Comparison of ENCODE assay signal across 14 cellular contexts in the genomic region with DNA sequence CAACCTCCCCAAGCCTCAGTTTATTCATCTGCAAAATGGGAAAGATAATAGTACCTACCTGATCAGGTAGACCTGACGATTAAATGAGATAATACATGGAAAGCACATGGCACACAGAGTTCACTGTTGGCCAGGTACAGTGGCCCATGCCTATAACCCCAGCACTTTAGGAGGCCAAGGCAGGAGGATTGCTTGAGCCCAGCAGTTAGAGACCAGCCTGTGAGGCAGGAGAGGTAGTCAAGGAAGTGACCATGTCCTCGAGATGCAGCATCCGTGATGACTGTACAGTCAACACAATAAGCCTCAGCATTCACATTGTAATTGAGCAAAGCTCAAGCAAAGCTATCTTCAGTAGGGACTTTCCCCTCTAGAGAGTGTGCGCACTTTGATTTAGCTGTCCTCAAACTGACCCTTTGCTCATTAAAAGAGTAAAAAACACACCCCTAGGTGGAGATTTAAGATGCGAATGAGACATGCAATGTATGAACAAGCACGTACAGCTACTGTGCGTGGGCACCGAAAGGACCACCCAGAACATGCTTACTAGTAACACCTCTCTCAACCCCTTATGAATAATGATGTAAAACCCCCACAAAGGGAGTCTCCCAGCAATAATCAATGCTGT. TPM values are rescaled to one million over a fixed set of nuclear protein-coding genes. Genes with fewer than 3 reads are reported as not detected.
DNase-seq lines count a peak whose midpoint lies in the region; ATAC-seq, FAIRE-seq and TF ChIP-seq lines count a peak whose summit lies in the region.
"Had no signal": no experiment of that assay in that cellular context is flagged by ENCODE, and none has a peak within 500 bp of the region (broad histone marks: within the 10 kb centered on the region; RNA-seq: fewer than 3 reads in every experiment).

No MANE protein-coding gene starts in this region.

- peak; percentile 89 for FAIRE-seq in GM19239 (lab: Jason Lieb, UNC)

- H3K4me3 Mint-ChIP-seq in activated B cell treated with CpG ODN at 0.5 μM for 24 hours, result peak overlapping the region; percentile 51
- no peak overlapping the region for H3K4me3 Mint-ChIP-seq in naive thymus-derived CD4-positive, alpha-beta T cell

- H3K9me3 Mint-ChIP-seq in activated B cell treated with CpG ODN at 0.5 μM for 24 hours, result no peaks in the 10 kb centered on the region
- peaks cover 0 to 2% (median 0%) of the 10 kb centered on the region in 11 donors for H3K9me3 Mint-ChIP-seq in naive thymus-derived CD4-positive, alpha-beta T cell

- peak; percentile 47 for ATAC-seq in activated B cell treated with CpG ODN at 0.5 μM for 24 hours (ENCODE audit: low read depth)
- ATAC-seq in naive thymus-derived CD4-positive, alpha-beta T cell, result no peak
- ATAC-seq in GM19397 (IDR thresholded peaks at IDR 0.05; ENCODE audit: unreplicated experiment), result no peak

- no peaks in the 10 kb centered on the region for H3K27me3 ChIP-seq in GM06990 (replicated peaks; ENCODE audit: control insufficient read depth, insufficient read depth, low read length)
- H3K27me3 ChIP-seq in naive thymus-derived CD4-positive, alpha-beta T cell (ENCODE audit: control insufficient read depth in 2 of 2, insufficient read depth in 2 of 2, low read length in 2 of 2), result no peaks in the 10 kb centered on the region

- CTCF ChIA-PET in activated B cell treated with CpG ODN at 0.5 μM for 24 hours (lab: Charles Lee), result interaction anchor here (0.9 to 14.5 kb wide), 8 partner anchors 10 to 230 kb away, joined by 3 to 338 read pairs (median 6); partner anchors contain the start of gene ISCU
- CTCF ChIA-PET in naive thymus-derived CD4-positive, alpha-beta T cell (lab: Charles Lee), result interaction anchor here (0.8 to 9.7 kb wide), 3 partner anchors 10 to 92 kb away, joined by 3 to 119 read pairs (median 3); partner anchors contain the start of gene ISCU

- H3K36me3 ChIP-seq in GM06990 (ENCODE audit: control insufficient read depth, insufficient read depth, low read length), result peaks cover 4% of the 10 kb centered on the region; the same call in 1 of the 2 replicates
- H3K36me3 ChIP-seq in naive thymus-derived CD4-positive, alpha-beta T cell (ENCODE audit: control insufficient read depth in 2 of 3, insufficient read depth in 3 of 3, low read length in 3 of 3), result peaks cover 6 to 13% (median 11%) of the 10 kb centered on the region in 3 experiments

- peak overlapping the region; percentile 85 for H3K27ac Mint-ChIP-seq in activated B cell treated with CpG ODN at 0.5 μM for 24 hours
- H3K27ac Mint-ChIP-seq in naive thymus-derived CD4-positive, alpha-beta T cell, result peak overlapping the region in 8 of 9 donors; percentile 74 to 99 (median 88)

- DNase-seq in GM06990 (ENCODE audit: extremely low read depth, insufficient read length), result peak; percentile 72
- DNase-seq in GM19239 (ENCODE audit: insufficient read length, low spot score), result no peak
- DNase-seq in activated B cell treated with CpG ODN at 0.5 μM for 24 hours, result no peak
- peak in 1 of 9 donors; percentile 18 for DNase-seq in naive thymus-derived CD4-positive, alpha-beta T cell
- no peak for DNase-seq in NCI-H187 (lab: John Stamatoyannopoulos, UW)
- DNase-seq in NCI-H128 (lab: John Stamatoyannopoulos, UW; ENCODE audit: unreplicated experiment), result no peak
- no peak for DNase-seq in glomerular visceral epithelial cell (ENCODE audit: extremely low spot score)
- DNase-seq: anterior cingulate cortex; effector CD4-positive, alpha-beta T cell; glutamatergic neuron; left ventricle myocardium inferior; NCI-H1930; stimulated activated CD4-positive, alpha-beta T cell treated with anti-CD3 and anti-CD28 coated beads, Interleukin-15, amount 100 ng/mL, for 24 hours had no signal

- no peaks in the 10 kb centered on the region for H3K27me3 Mint-ChIP-seq in activated B cell treated with CpG ODN at 0.5 μM for 24 hours
- peaks cover 0 to 3% (median 0%) of the 10 kb centered on the region in 5 donors for H3K27me3 Mint-ChIP-seq in naive thymus-derived CD4-positive, alpha-beta T cell

- peaks cover 32% of the 10 kb centered on the region for H3K36me3 Mint-ChIP-seq in activated B cell treated with CpG ODN at 0.5 μM for 24 hours (ENCODE audit: low read depth)
- peaks cover 0 to 24% (median 20%) of the 10 kb centered on the region in 5 donors for H3K36me3 Mint-ChIP-seq in naive thymus-derived CD4-positive, alpha-beta T cell

- peak overlapping the region; percentile 72 for H3K27ac ChIP-seq in naive thymus-derived CD4-positive, alpha-beta T cell (ENCODE audit: low read depth, low read length)
- H3K27ac ChIP-seq: left ventricle myocardium inferior had no signal

- H3K4me1 Mint-ChIP-seq in activated B cell treated with CpG ODN at 0.5 μM for 24 hours, result peaks cover 76% of the 10 kb centered on the region
- peaks cover 34 to 100% (median 94%) of the 10 kb centered on the region in 7 donors for H3K4me1 Mint-ChIP-seq in naive thymus-derived CD4-positive, alpha-beta T cell

- no peak overlapping the region for H3K4me3 ChIP-seq in GM06990 (replicated peaks; ENCODE audit: low read depth, low read length)
- no peak overlapping the region for H3K4me3 ChIP-seq in naive thymus-derived CD4-positive, alpha-beta T cell (ENCODE audit: low read length)
- H3K4me3 ChIP-seq: left ventricle myocardium inferior had no signal

- peaks cover 18 to 60% of the 10 kb centered on the region in 2 donors for H3K4me1 ChIP-seq in naive thymus-derived CD4-positive, alpha-beta T cell (ENCODE audit: control insufficient read depth in 2 of 2, insufficient read depth in 2 of 2, low read length in 2 of 2)

- no peaks in the 10 kb centered on the region for H3K9me3 ChIP-seq in naive thymus-derived CD4-positive, alpha-beta T cell (ENCODE audit: control insufficient read depth in 2 of 3, low read length in 3 of 3)
- H3K9me3 ChIP-seq: left ventricle myocardium inferior had no signal

- POLR2A ChIA-PET in activated B cell treated with CpG ODN at 0.5 μM for 24 hours (lab: Charles Lee), result interaction anchor here (1.0 to 10.6 kb wide), 3 partner anchors 11 to 61 kb away, joined by 3 to 158 read pairs (median 7); partner anchors contain the start of genes SART3 and SELPLG
- POLR2A ChIA-PET in naive thymus-derived CD4-positive, alpha-beta T cell (lab: Charles Lee), result interaction anchor here (0.5 to 15.1 kb wide), 3 partner anchors 45 to 520 kb away, joined by 3 to 200 read pairs (median 7); partner anchors contain the start of gene SELPLG

- no peak for TF ChIP-seq CTCF in GM06990 (IDR thresholded peaks at IDR 0.05; ENCODE audit: insufficient read depth, low read length, poor library complexity, severe bottlenecking)
- no peak for TF ChIP-seq CTCF in activated B cell treated with CpG ODN at 0.5 μM for 24 hours (IDR thresholded peaks at IDR 0.05)

- intact Hi-C loops in activated B cell treated with CpG ODN at 0.5 μM for 24 hours (cut with micrococcal nuclease), result no loop called here
- intact Hi-C loops in naive thymus-derived CD4-positive, alpha-beta T cell (cut with micrococcal nuclease), result no loop called here

RNA-seq across cellular contexts. Expression of gene ISCU, which starts 9.9 kb away (rescaled TPM):
- 114 and 117 TPM in 2 replicates for total RNA-seq in activated B cell treated with CpG ODN at 0.5 μM for 24 hours
- total RNA-seq in naive thymus-derived CD4-positive, alpha-beta T cell, result 100 to 1,000 TPM in 4 of 5 experiments, 10 to 100 TPM in 1; 51.7 to 212 (median 191) TPM
- polyA plus RNA-seq in naive thymus-derived CD4-positive, alpha-beta T cell, result 100 to 1,000 TPM; 325 to 401 TPM

RNA-seq across cellular contexts. Expression of gene SART3, which starts 11.3 kb away (rescaled TPM):
- 88.4 and 107 TPM in 2 replicates for total RNA-seq in activated B cell treated with CpG ODN at 0.5 μM for 24 hours
- total RNA-seq in naive thymus-derived CD4-positive, alpha-beta T cell, result 10 to 100 TPM; 80.0 to 99.3 (median 87.6) TPM
- 10 to 100 TPM; 34.3 to 49.2 TPM for polyA plus RNA-seq in naive thymus-derived CD4-positive, alpha-beta T cell

RNA-seq across cellular contexts. Expression of gene TMEM119, which starts 25.6 kb away (rescaled TPM):
- total RNA-seq in activated B cell treated with CpG ODN at 0.5 μM for 24 hours, result not detected in 2 replicates
- 1 to 10 TPM in 2 of 5 experiments, under 1 TPM in 2, not detected in 1; 0.27 to 1.6 (median 0.81) TPM for total RNA-seq in naive thymus-derived CD4-positive, alpha-beta T cell
- under 1 TPM; 0.13 to 0.59 TPM for polyA plus RNA-seq in naive thymus-derived CD4-positive, alpha-beta T cell

RNA-seq across cellular contexts. Expression of gene FICD, which starts 57.2 kb away (rescaled TPM):
- total RNA-seq in activated B cell treated with CpG ODN at 0.5 μM for 24 hours, result 7.7 and 11.2 TPM in 2 replicates
- total RNA-seq in naive thymus-derived CD4-positive, alpha-beta T cell, result 1 to 10 TPM; 2.8 to 9.7 (median 6.9) TPM
- 1 to 10 TPM; 1.6 to 2.7 TPM for polyA plus RNA-seq in naive thymus-derived CD4-positive, alpha-beta T cell
